In the genomic region with DNA sequence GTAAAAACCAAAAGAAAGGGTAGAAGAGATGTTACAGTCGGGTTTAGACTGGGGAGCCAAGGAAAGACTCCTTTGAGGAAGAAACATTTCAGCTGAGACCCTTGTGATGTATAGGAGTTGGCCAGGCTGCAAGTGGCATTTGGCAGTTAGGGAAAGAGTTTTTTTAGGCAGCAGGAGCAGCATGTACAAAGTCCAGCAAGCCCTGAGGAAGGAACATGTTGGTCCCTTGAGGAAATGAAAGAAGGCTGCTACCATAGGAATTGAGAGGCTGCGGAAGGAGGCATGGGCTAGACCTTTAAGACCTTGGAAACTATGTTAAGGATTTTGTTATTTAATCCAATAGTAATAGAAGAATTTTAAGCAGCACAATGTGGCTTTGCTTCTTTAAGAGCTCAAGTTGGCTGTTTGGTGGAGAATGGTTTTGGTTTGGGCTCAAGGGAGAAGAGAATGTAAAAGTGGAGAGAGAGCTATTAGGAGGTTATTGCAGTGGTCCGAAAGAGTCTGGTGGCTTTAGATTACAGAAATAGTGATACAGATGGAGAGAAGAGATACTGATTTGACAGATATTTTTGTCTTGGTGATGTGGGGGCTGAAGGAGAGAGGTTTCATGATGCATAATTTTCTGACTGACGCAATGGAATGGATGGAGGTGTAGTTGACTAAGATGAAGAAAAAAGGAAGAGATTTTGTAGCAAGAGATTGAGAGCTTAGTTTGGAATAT, we compare ENCODE assay signal across 1 cellular context.
TF ChIP-seq lines count a peak whose summit lies in the region.

No MANE protein-coding gene starts in this region.

TF ChIP-seq in K562, 482 proteins besides CTCF, POLR2A, EP300 and RAD21 (continued from another document and continues in another):
- TF ChIP-seq, protein P1, sequence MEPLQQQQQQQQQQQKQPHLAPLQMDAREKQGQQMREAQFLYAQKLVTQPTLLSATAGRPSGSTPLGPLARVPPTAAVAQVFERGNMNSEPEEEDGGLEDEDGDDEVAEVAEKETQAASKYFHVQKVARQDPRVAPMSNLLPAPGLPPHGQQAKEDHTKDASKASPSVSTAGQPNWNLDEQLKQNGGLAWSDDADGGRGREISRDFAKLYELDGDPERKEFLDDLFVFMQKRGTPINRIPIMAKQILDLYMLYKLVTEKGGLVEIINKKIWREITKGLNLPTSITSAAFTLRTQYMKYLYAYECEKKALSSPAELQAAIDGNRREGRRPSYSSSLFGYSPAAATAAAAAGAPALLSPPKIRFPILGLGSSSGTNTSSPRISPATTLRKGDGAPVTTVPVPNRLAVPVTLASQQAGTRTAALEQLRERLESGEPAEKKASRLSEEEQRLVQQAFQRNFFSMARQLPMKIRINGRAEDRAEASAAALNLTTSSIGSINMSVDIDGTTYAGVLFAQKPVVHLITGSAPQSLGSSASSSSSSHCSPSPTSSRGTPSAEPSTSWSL (CRISPR knock-in tag; IDR thresholded peaks at IDR 0.05; ENCODE audit: borderline replicate concordance): no peak
- TF ChIP-seq PML (IDR thresholded peaks at IDR 0.05; ENCODE audit: low read length) (peak; percentile 80; the same call in 1 of the 2 replicates), SRSF1 (IDR thresholded peaks at IDR 0.05; ENCODE audit: low read depth, low read length) (no peak), L3MBTL2 (IDR thresholded peaks at IDR 0.05) (no peak), ARNT (IDR thresholded peaks at IDR 0.05) (peak in 1 of 2 experiments; percentile 95; a peak in 2 of 4 replicates), ASH1L (IDR thresholded peaks at IDR 0.05; ENCODE audit: borderline replicate concordance, low read depth, partially characterized antibody) (no peak), MBD2 (IDR thresholded peaks at IDR 0.05; ENCODE audit: borderline replicate concordance, low read depth) (no peak), ZBTB1 (CRISPR knock-in tag; IDR thresholded peaks at IDR 0.05; ENCODE audit: borderline replicate concordance, low read depth) (no peak), GATA2 (CRISPR knock-in tag; IDR thresholded peaks at IDR 0.05) (peak; percentile 41; the same call in 1 of the 2 replicates), KLF1 (tag; IDR thresholded peaks at IDR 0.05) (no peak), ZNF707 (CRISPR knock-in tag; conservative IDR thresholded peaks at IDR 0.05) (no peak), SMAD4 (CRISPR knock-in tag; conservative IDR thresholded peaks at IDR 0.05) (peak; percentile 64), ZNF324 (CRISPR knock-in tag; IDR thresholded peaks at IDR 0.05) (no peak), NRF1 (conservative IDR thresholded peaks at IDR 0.05 in 1 of 2, IDR thresholded peaks at IDR 0.05 in 1 of 2) (no peak), NBN (IDR thresholded peaks at IDR 0.05; ENCODE audit: low read depth) (peak; percentile 93; the same call in 1 of the 2 replicates), ZFX (CRISPR knock-in tag; IDR thresholded peaks at IDR 0.05) (no peak), E2F3 (CRISPR knock-in tag; IDR thresholded peaks at IDR 0.05) (no peak), XRCC4 (IDR thresholded peaks at IDR 0.05; ENCODE audit: extremely low read depth, insufficient read depth, insufficient read length) (no peak), RBM22 (IDR thresholded peaks at IDR 0.05; ENCODE audit: low read depth, low read length, poor library complexity, severe bottlenecking) (no peak)
- TF ChIP-seq, protein P2, sequence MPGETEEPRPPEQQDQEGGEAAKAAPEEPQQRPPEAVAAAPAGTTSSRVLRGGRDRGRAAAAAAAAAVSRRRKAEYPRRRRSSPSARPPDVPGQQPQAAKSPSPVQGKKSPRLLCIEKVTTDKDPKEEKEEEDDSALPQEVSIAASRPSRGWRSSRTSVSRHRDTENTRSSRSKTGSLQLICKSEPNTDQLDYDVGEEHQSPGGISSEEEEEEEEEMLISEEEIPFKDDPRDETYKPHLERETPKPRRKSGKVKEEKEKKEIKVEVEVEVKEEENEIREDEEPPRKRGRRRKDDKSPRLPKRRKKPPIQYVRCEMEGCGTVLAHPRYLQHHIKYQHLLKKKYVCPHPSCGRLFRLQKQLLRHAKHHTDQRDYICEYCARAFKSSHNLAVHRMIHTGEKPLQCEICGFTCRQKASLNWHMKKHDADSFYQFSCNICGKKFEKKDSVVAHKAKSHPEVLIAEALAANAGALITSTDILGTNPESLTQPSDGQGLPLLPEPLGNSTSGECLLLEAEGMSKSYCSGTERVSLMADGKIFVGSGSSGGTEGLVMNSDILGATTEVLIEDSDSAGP (CRISPR knock-in tag; IDR thresholded peaks at IDR 0.05): no peak
- TF ChIP-seq, protein P3, sequence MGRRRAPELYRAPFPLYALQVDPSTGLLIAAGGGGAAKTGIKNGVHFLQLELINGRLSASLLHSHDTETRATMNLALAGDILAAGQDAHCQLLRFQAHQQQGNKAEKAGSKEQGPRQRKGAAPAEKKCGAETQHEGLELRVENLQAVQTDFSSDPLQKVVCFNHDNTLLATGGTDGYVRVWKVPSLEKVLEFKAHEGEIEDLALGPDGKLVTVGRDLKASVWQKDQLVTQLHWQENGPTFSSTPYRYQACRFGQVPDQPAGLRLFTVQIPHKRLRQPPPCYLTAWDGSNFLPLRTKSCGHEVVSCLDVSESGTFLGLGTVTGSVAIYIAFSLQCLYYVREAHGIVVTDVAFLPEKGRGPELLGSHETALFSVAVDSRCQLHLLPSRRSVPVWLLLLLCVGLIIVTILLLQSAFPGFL (CRISPR knock-in tag; IDR thresholded peaks at IDR 0.05): no peak
- TF ChIP-seq, protein P4, sequence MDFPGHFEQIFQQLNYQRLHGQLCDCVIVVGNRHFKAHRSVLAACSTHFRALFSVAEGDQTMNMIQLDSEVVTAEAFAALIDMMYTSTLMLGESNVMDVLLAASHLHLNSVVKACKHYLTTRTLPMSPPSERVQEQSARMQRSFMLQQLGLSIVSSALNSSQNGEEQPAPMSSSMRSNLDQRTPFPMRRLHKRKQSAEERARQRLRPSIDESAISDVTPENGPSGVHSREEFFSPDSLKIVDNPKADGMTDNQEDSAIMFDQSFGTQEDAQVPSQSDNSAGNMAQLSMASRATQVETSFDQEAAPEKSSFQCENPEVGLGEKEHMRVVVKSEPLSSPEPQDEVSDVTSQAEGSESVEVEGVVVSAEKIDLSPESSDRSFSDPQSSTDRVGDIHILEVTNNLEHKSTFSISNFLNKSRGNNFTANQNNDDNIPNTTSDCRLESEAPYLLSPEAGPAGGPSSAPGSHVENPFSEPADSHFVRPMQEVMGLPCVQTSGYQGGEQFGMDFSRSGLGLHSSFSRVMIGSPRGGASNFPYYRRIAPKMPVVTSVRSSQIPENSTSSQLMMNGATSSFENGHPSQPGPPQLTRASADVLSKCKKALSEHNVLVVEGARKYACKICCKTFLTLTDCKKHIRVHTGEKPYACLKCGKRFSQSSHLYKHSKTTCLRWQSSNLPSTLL (IDR thresholded peaks at IDR 0.05): no peak
- TF ChIP-seq, protein P5, sequence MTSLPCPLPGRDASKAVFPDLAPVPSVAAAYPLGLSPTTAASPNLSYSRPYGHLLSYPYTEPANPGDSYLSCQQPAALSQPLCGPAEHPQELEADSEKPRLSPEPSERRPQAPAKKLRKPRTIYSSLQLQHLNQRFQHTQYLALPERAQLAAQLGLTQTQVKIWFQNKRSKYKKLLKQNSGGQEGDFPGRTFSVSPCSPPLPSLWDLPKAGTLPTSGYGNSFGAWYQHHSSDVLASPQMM (CRISPR knock-in tag; IDR thresholded peaks at IDR 0.05): no peak
- TF ChIP-seq, protein P6, sequence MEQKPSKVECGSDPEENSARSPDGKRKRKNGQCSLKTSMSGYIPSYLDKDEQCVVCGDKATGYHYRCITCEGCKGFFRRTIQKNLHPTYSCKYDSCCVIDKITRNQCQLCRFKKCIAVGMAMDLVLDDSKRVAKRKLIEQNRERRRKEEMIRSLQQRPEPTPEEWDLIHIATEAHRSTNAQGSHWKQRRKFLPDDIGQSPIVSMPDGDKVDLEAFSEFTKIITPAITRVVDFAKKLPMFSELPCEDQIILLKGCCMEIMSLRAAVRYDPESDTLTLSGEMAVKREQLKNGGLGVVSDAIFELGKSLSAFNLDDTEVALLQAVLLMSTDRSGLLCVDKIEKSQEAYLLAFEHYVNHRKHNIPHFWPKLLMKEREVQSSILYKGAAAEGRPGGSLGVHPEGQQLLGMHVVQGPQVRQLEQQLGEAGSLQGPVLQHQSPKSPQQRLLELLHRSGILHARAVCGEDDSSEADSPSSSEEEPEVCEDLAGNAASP (IDR thresholded peaks at IDR 0.05): no peak
- TF ChIP-seq, protein P7, sequence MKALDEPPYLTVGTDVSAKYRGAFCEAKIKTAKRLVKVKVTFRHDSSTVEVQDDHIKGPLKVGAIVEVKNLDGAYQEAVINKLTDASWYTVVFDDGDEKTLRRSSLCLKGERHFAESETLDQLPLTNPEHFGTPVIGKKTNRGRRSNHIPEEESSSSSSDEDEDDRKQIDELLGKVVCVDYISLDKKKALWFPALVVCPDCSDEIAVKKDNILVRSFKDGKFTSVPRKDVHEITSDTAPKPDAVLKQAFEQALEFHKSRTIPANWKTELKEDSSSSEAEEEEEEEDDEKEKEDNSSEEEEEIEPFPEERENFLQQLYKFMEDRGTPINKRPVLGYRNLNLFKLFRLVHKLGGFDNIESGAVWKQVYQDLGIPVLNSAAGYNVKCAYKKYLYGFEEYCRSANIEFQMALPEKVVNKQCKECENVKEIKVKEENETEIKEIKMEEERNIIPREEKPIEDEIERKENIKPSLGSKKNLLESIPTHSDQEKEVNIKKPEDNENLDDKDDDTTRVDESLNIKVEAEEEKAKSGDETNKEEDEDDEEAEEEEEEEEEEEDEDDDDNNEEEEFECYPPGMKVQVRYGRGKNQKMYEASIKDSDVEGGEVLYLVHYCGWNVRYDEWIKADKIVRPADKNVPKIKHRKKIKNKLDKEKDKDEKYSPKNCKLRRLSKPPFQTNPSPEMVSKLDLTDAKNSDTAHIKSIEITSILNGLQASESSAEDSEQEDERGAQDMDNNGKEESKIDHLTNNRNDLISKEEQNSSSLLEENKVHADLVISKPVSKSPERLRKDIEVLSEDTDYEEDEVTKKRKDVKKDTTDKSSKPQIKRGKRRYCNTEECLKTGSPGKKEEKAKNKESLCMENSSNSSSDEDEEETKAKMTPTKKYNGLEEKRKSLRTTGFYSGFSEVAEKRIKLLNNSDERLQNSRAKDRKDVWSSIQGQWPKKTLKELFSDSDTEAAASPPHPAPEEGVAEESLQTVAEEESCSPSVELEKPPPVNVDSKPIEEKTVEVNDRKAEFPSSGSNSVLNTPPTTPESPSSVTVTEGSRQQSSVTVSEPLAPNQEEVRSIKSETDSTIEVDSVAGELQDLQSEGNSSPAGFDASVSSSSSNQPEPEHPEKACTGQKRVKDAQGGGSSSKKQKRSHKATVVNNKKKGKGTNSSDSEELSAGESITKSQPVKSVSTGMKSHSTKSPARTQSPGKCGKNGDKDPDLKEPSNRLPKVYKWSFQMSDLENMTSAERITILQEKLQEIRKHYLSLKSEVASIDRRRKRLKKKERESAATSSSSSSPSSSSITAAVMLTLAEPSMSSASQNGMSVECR (CRISPR knock-in tag; IDR thresholded peaks at IDR 0.05): no peak
- TF ChIP-seq, protein P8, sequence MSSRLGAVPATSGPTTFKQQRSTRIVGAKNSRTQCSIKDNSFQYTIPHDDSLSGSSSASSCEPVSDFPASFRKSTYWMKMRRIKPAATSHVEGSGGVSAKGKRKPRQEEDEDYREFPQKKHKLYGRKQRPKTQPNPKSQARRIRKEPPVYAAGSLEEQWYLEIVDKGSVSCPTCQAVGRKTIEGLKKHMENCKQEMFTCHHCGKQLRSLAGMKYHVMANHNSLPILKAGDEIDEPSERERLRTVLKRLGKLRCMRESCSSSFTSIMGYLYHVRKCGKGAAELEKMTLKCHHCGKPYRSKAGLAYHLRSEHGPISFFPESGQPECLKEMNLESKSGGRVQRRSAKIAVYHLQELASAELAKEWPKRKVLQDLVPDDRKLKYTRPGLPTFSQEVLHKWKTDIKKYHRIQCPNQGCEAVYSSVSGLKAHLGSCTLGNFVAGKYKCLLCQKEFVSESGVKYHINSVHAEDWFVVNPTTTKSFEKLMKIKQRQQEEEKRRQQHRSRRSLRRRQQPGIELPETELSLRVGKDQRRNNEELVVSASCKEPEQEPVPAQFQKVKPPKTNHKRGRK (tag; IDR thresholded peaks at IDR 0.05): no peak
